In genomic region chr9:127661342-127661741, GRCh38 we compare ENCODE assay signal across 1 cellular context.
TF ChIP-seq lines count a peak whose summit lies in the region.

No MANE protein-coding gene starts in this region.

TF ChIP-seq in H1, 55 proteins besides CTCF, POLR2A, EP300 and RAD21:
- TF ChIP-seq CEBPB (IDR thresholded peaks at IDR 0.05; ENCODE audit: low read depth, low read length) (no peak), CHD1 (IDR thresholded peaks at IDR 0.05; ENCODE audit: low read depth, low read length) (no peak), CHD7 (IDR thresholded peaks at IDR 0.05; ENCODE audit: insufficient replicate concordance, low read length) (no peak), SRF (IDR thresholded peaks at IDR 0.05; ENCODE audit: low read depth, low read length) (no peak), KDM4A (IDR thresholded peaks at IDR 0.05; ENCODE audit: low read depth, low read length, severe bottlenecking) (no peak), JUN (IDR thresholded peaks at IDR 0.05; ENCODE audit: low read depth, low read length) (no peak), NRF1 (IDR thresholded peaks at IDR 0.05; ENCODE audit: low read depth, low read length) (no peak), E2F6 (IDR thresholded peaks at IDR 0.05) (no peak), SP4 (IDR thresholded peaks at IDR 0.05; ENCODE audit: low read length) (no peak)
